Comparison of ENCODE assay signal across 8 cellular contexts in the genomic region with DNA sequence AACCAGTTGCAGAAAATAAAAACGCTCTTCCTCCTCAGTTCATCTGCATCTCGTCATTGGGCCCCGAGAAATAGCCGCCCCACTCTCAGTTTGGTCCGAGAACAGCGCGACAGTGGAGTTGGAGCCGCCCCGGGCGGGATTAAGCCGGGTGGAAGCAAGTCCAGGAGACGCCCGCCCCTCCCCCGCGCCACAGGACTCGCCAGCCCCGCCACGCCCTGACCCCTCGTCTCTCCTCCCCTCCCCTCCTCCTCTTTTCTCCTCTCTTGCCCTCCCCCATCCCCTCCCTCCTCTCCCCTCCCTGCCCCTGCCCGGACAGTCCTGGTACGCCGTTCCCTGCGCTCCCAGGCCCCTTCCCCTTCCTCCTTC.
DNase-seq lines count a peak whose midpoint lies in the region; ATAC-seq and TF ChIP-seq lines count a peak whose summit lies in the region.

No MANE protein-coding gene starts in this region.

- H3K9ac ChIP-seq in MM.1S (ENCODE audit: low read length): no peak overlapping the region

- H4K20me1 ChIP-seq in MM.1S (ENCODE audit: insufficient read depth, low read length): no peaks in the 10 kb centered on the region

- no peak overlapping the region for H3K27ac ChIP-seq in MM.1S (ENCODE audit: low read length)

- peak; percentile 94 for DNase-seq in AG10803 (ENCODE audit: low read depth)
- DNase-seq in SK-N-DZ (ENCODE audit: low spot score): peak; percentile 20
- DNase-seq in Right ventricle myocardium superior: peak; percentile 92
- DNase-seq in omental fat pad (ENCODE audit: low spot score): peak; percentile 57
- no peak for DNase-seq in immature natural killer cell
- no peak for DNase-seq in activated CD4-positive, alpha-beta T cell treated with anti-CD3 and anti-CD28 coated beads for 36 hours
- no peak for DNase-seq in activated T-cell treated with anti-CD3 and anti-CD28 coated beads, Interleukin-2, amount 50 U/mL, for 4 hours
- DNase-seq in MM.1S: no peak

- POLR2A ChIA-PET in activated CD4-positive, alpha-beta T cell treated with anti-CD3 and anti-CD28 coated beads for 36 hours (lab: Charles Lee): no interaction called here

- no peaks in the 10 kb centered on the region for H3K27me3 ChIP-seq in MM.1S (replicated peaks; ENCODE audit: insufficient read depth, low read length)

- ATAC-seq in Right ventricle myocardium superior (ENCODE audit: poor library complexity): peak; percentile 89
- peak; percentile 69 for ATAC-seq in omental fat pad (ENCODE audit: low FRiP score)
- no peak for ATAC-seq in activated CD4-positive, alpha-beta T cell treated with anti-CD3 and anti-CD28 coated beads for 36 hours
- ATAC-seq in activated T-cell treated with anti-CD3 and anti-CD28 coated beads, Interleukin-2, amount 50 U/mL, for 4 hours: no peak

- no peaks in the 10 kb centered on the region for H3K9me2 ChIP-seq in MM.1S (replicated peaks; ENCODE audit: insufficient read depth, low read length)

- intact Hi-C loops in Right ventricle myocardium superior (cut with DNase I): no loop called here
- intact Hi-C loops in activated CD4-positive, alpha-beta T cell treated with anti-CD3 and anti-CD28 coated beads for 36 hours (cut with DNase I, micrococcal nuclease): no loop called here

- H3K4me3 Mint-ChIP-seq in immature natural killer cell: no peak overlapping the region
- H3K4me3 Mint-ChIP-seq in activated CD4-positive, alpha-beta T cell treated with anti-CD3 and anti-CD28 coated beads for 36 hours: no peak overlapping the region
- H3K4me3 Mint-ChIP-seq in activated T-cell treated with anti-CD3 and anti-CD28 coated beads, Interleukin-2, amount 50 U/mL, for 4 hours: no peak overlapping the region

- no peak overlapping the region for H3K27ac Mint-ChIP-seq in immature natural killer cell
- no peak overlapping the region for H3K27ac Mint-ChIP-seq in activated CD4-positive, alpha-beta T cell treated with anti-CD3 and anti-CD28 coated beads for 36 hours

- H3F3A ChIP-seq in MM.1S (ENCODE audit: insufficient read depth, low read length): no peaks in the 10 kb centered on the region

- H3K27me3 Mint-ChIP-seq in immature natural killer cell (ENCODE audit: low read depth in 3 of 3): peaks cover 1 to 21% (median 14%) of the 10 kb centered on the region in 3 donors
- H3K27me3 Mint-ChIP-seq in activated CD4-positive, alpha-beta T cell treated with anti-CD3 and anti-CD28 coated beads for 36 hours: peaks cover 32% of the 10 kb centered on the region
- peaks cover 39% of the 10 kb centered on the region for H3K27me3 Mint-ChIP-seq in activated T-cell treated with anti-CD3 and anti-CD28 coated beads, Interleukin-2, amount 50 U/mL, for 4 hours (ENCODE audit: low read depth)

- no peaks in the 10 kb centered on the region for H3K4me1 Mint-ChIP-seq in immature natural killer cell
- no peaks in the 10 kb centered on the region for H3K4me1 Mint-ChIP-seq in activated CD4-positive, alpha-beta T cell treated with anti-CD3 and anti-CD28 coated beads for 36 hours
- H3K4me1 Mint-ChIP-seq in activated T-cell treated with anti-CD3 and anti-CD28 coated beads, Interleukin-2, amount 50 U/mL, for 4 hours (ENCODE audit: low read depth): no peaks in the 10 kb centered on the region

- H3K36me3 Mint-ChIP-seq in immature natural killer cell: peaks cover 0 to 7% (median 5%) of the 10 kb centered on the region in 3 donors
- H3K36me3 Mint-ChIP-seq in activated CD4-positive, alpha-beta T cell treated with anti-CD3 and anti-CD28 coated beads for 36 hours (ENCODE audit: low read depth): peaks cover 3% of the 10 kb centered on the region
- H3K36me3 Mint-ChIP-seq in activated T-cell treated with anti-CD3 and anti-CD28 coated beads, Interleukin-2, amount 50 U/mL, for 4 hours (ENCODE audit: insufficient read depth): no peaks in the 10 kb centered on the region

- no peaks in the 10 kb centered on the region for H3K36me3 ChIP-seq in MM.1S (replicated peaks; ENCODE audit: insufficient read depth, low read length)

- H2AFZ ChIP-seq in MM.1S (ENCODE audit: low read length): no peak overlapping the region

- no peaks in the 10 kb centered on the region for H3K9me3 ChIP-seq in MM.1S (replicated peaks; ENCODE audit: insufficient read depth, low read length)

- H3K79me2 ChIP-seq in MM.1S (ENCODE audit: low read length): no peaks in the 10 kb centered on the region

- H3K4me3 ChIP-seq in AG10803 (ENCODE audit: low read length): peak overlapping the region; percentile 72
- H3K4me3 ChIP-seq in MM.1S (ENCODE audit: low read length): no peak overlapping the region

- H3K9me3 Mint-ChIP-seq in immature natural killer cell: peaks cover 5 to 27% (median 16%) of the 10 kb centered on the region in 6 donors
- peaks cover 7% of the 10 kb centered on the region for H3K9me3 Mint-ChIP-seq in activated CD4-positive, alpha-beta T cell treated with anti-CD3 and anti-CD28 coated beads for 36 hours (ENCODE audit: low read depth)
- H3K9me3 Mint-ChIP-seq in activated T-cell treated with anti-CD3 and anti-CD28 coated beads, Interleukin-2, amount 50 U/mL, for 4 hours: peaks cover 13% of the 10 kb centered on the region

- CTCF ChIA-PET in activated CD4-positive, alpha-beta T cell treated with anti-CD3 and anti-CD28 coated beads for 36 hours (lab: Charles Lee): no interaction called here

- no peak for TF ChIP-seq CTCF in AG10803 (conservative IDR thresholded peaks at IDR 0.05; ENCODE audit: low read length)
- TF ChIP-seq CTCF in omental fat pad (IDR thresholded peaks at IDR 0.05): no peak
- TF ChIP-seq CTCF in MM.1S (IDR thresholded peaks at IDR 0.05; ENCODE audit: low read length): no peak

- no peaks in the 10 kb centered on the region for H3K4me1 ChIP-seq in MM.1S (ENCODE audit: low read length)

- no peak overlapping the region for H3K4me2 ChIP-seq in MM.1S (ENCODE audit: low read depth, low read length)

Comparison
In these comparisons a context has a peak if more than half of its experiments do, and no peak if none do; other contexts are left out.
1. DNase-seq: peak in AG10803 (single experiment), SK-N-DZ (single experiment), Right ventricle myocardium superior (single experiment) and omental fat pad (single experiment); none in immature natural killer cell (0 of 3), activated CD4-positive, alpha-beta T cell treated with anti-CD3 and anti-CD28 coated beads for 36 hours (single experiment), activated T-cell treated with anti-CD3 and anti-CD28 coated beads, Interleukin-2, amount 50 U/mL, for 4 hours (single experiment) and MM.1S (single experiment).
2. ATAC-seq: peak in Right ventricle myocardium superior (single experiment) and omental fat pad (single experiment); none in activated CD4-positive, alpha-beta T cell treated with anti-CD3 and anti-CD28 coated beads for 36 hours (single experiment) and activated T-cell treated with anti-CD3 and anti-CD28 coated beads, Interleukin-2, amount 50 U/mL, for 4 hours (0 of 2).